4 cellular contexts compared by ENCODE assay signal in the genomic region with DNA sequence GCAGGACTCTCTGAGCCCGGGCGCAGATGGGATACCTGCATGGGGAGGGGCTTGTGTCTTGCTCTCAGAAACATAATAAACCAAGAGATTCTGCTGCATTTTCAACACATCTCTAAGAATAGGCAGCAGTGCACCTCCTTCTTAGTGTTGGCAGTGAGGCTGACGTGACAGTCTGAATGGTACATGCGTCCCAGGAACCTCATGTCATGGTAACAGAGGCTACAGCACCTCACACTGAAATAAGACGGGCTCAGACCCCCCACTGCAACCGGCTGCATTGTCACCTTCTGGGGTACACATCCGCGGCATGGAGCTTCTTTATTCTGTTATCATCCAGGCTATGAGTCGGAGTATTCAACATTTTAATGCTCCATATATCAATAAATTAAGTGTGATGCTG.
"Had no signal": no experiment of that assay in that cellular context is flagged by ENCODE, and none has a peak within 500 bp of the region (broad histone marks: within the 10 kb centered on the region; RNA-seq: fewer than 3 reads in every experiment).

No MANE protein-coding gene starts in this region.

- H3K27ac ChIP-seq: HL-60, KMS-11 had no signal

- H3K9ac ChIP-seq: KMS-11 had no signal

- H3K4me3 ChIP-seq: K562 had no signal

- ATAC-seq: HepG2, K562 had no signal

- H3K4me2 ChIP-seq: KMS-11 had no signal
